In genomic region chr9:124133752-124134151, GRCh38 we compare ENCODE assay signal across 8 cellular contexts.
DNase-seq lines count a peak whose midpoint lies in the region; ATAC-seq and TF ChIP-seq lines count a peak whose summit lies in the region.

No MANE protein-coding gene starts in this region.

- intact Hi-C loops in left ventricle myocardium inferior (cut with micrococcal nuclease) (no loop called here), stomach (cut with DNase I; ENCODE audit: low total_unique reads) (no loop called here)

- TF ChIP-seq POLR2A in stomach (IDR thresholded peaks at IDR 0.05): no peak

- no peaks in the 10 kb centered on the region for H3K9me3 ChIP-seq in left ventricle myocardium inferior (replicated peaks)
- H3K9me3 ChIP-seq in stomach: no peaks in the 10 kb centered on the region

- TF ChIP-seq EP300 in stomach (IDR thresholded peaks at IDR 0.05): no peak

- H3K36me3 ChIP-seq in left ventricle myocardium inferior (no peaks in the 10 kb centered on the region), stomach (no peaks in the 10 kb centered on the region)

- H3K4me1 ChIP-seq in left ventricle myocardium inferior: no peaks in the 10 kb centered on the region
- no peaks in the 10 kb centered on the region for H3K4me1 ChIP-seq in stomach

- TF ChIP-seq CTCF in AG09309 (IDR thresholded peaks at IDR 0.05; ENCODE audit: control insufficient read depth, insufficient read depth, low read depth, low read length, missing control alignments): peak; percentile 43
- peak; percentile 58 for TF ChIP-seq CTCF in GM12874 (IDR thresholded peaks at IDR 0.05; ENCODE audit: insufficient read depth, low read depth, low read length)
- peak; percentile 44 for TF ChIP-seq CTCF in left ventricle myocardium inferior (IDR thresholded peaks at IDR 0.05; ENCODE audit: borderline replicate concordance)
- peak in 3 of 7 experiments; percentile 16 to 37 (median 28) for TF ChIP-seq CTCF in stomach (IDR thresholded peaks at IDR 0.05)

- H3K27ac ChIP-seq in left ventricle myocardium inferior (replicated peaks) (no peak overlapping the region), stomach (no peak overlapping the region)

- H3K4me3 ChIP-seq in AG09309 (ENCODE audit: control insufficient read depth, low read depth, low read length) (no peak overlapping the region), left ventricle myocardium inferior (no peak overlapping the region), stomach (no peak overlapping the region)

- H3K27me3 ChIP-seq in left ventricle myocardium inferior (ENCODE audit: low read depth) (peaks cover 37% of the 10 kb centered on the region), stomach (no peaks in the 10 kb centered on the region)

- WGBS in stomach, 5 donors: 35 to 53% (median 40%) methylated on average over 6 of the region's 6 CpGs

- ATAC-seq in GM19395 (IDR thresholded peaks at IDR 0.05; ENCODE audit: unreplicated experiment) (no peak), GM19397 (IDR thresholded peaks at IDR 0.05; ENCODE audit: unreplicated experiment) (no peak), HG02759 (IDR thresholded peaks at IDR 0.05; ENCODE audit: unreplicated experiment) (no peak)

- DNase-seq in AG09309 (ENCODE audit: low read depth): no peak
- peak; percentile 28 for DNase-seq in SHP77 treated with DMSO at 0.1 percent for 48 hours (lab: John Stamatoyannopoulos, UW)
- DNase-seq in left ventricle myocardium inferior: no peak
- peak; percentile 57 for DNase-seq in stomach

Comparison
In these comparisons a context has a peak if more than half of its experiments do, and no peak if none do; other contexts are left out.
1. DNase-seq: peak in SHP77 treated with DMSO at 0.1 percent for 48 hours (single experiment) and stomach (single experiment); none in AG09309 (single experiment) and left ventricle myocardium inferior (single experiment).